In genomic region chr5:100576217-100576751, GRCh38 we compare ENCODE assay signal across 30 cellular contexts. TPM values are rescaled to one million over a fixed set of nuclear protein-coding genes. Genes with fewer than 3 reads are reported as not detected.
DNase-seq lines count a peak whose midpoint lies in the region; ATAC-seq and TF ChIP-seq lines count a peak whose summit lies in the region.
"Had no signal": no experiment of that assay in that cellular context is flagged by ENCODE, and none has a peak within 500 bp of the region (broad histone marks: within the 10 kb centered on the region; RNA-seq: fewer than 3 reads in every experiment).

No MANE protein-coding gene starts in this region.

- no peaks in the 10 kb centered on the region for H3K27me3 ChIP-seq in skeletal muscle tissue (ENCODE audit: control insufficient read depth in 3 of 3, insufficient read depth in 3 of 3, low read length in 3 of 3)
- H3K27me3 ChIP-seq: sigmoid colon, SJCRH30, testis, uterus had no signal

- TF ChIP-seq CTCF in fibroblast of mammary gland (conservative IDR thresholded peaks at IDR 0.05; ENCODE audit: control insufficient read depth, insufficient read depth, low read depth, low read length) = no peak

- peak; percentile 3 for DNase-seq in DMS 273 (lab: John Stamatoyannopoulos, UW; ENCODE audit: unreplicated experiment)
- no peak for DNase-seq in DMS 273 treated with DMSO at 0.1 percent for 48 hours (lab: John Stamatoyannopoulos, UW)
- peak; percentile 16 for DNase-seq in SK-N-MC (ENCODE audit: low read depth, low spot score)
- peak; percentile 40 for DNase-seq in fibroblast of mammary gland (ENCODE audit: low read depth)
- DNase-seq in G401 (ENCODE audit: low spot score) = no peak
- DNase-seq: activated CD4-positive, alpha-beta memory T cell treated with anti-CD3 and anti-CD28 coated beads for 36 hours; activated CD4-positive, CD25-positive, alpha-beta regulatory T cell; activated CD8-positive, alpha-beta memory T cell treated with anti-CD3 and anti-CD28 coated beads, Interleukin-2, amount 50 U/mL, for 4 hours; activated naive CD4-positive, alpha-beta T cell treated with anti-CD3 and anti-CD28 coated beads, Interleukin-2, amount 50 U/mL, for 16 hours; anterior cingulate cortex; Calu3; caudate nucleus; cortex of kidney; H9; head of caudate nucleus; kidney glomerular epithelial cell; NCI-H2081; NCI-H345; sigmoid colon; SJCRH30; stimulated activated CD4-positive, alpha-beta T cell treated with anti-CD3 and anti-CD28 coated beads, Interleukin-15, amount 100 ng/mL, for 24 hours; stimulated activated naive CD4-positive, alpha-beta T cell; T-helper 1 cell; testis; uterus had no signal

- in situ Hi-C loops in G401 (cut with HindIII; ENCODE audit: low sequenced_read_pairs) = no loop called here

- H3K9ac ChIP-seq in SK-N-MC (ENCODE audit: insufficient read length) = no peak overlapping the region
- H3K9ac ChIP-seq in skeletal muscle tissue (ENCODE audit: low read depth in 1 of 3, low read length in 3 of 3) = no peak overlapping the region

- H3K4me3 ChIP-seq in SK-N-MC (peak overlapping the region; percentile 17; the same call in 1 of the 2 replicates), fibroblast of mammary gland (ENCODE audit: control insufficient read depth, low read depth, low read length) (no peak overlapping the region), skeletal muscle tissue (ENCODE audit: low read length in 3 of 3) (no peak overlapping the region)
- H3K4me3 ChIP-seq: K562, sigmoid colon, SJCRH30, testis, uterus had no signal

- ATAC-seq in GM21526 (IDR thresholded peaks at IDR 0.05; ENCODE audit: low FRiP score, unreplicated experiment) = no peak
- ATAC-seq in HG02678 (IDR thresholded peaks at IDR 0.05; ENCODE audit: unreplicated experiment) = no peak
- ATAC-seq: K562 had no signal

- peak overlapping the region; percentile 58 for H3K27ac ChIP-seq in SK-N-MC
- H3K27ac ChIP-seq in skeletal muscle tissue (ENCODE audit: low read depth, low read length) = peak overlapping the region; percentile 63
- H3K27ac ChIP-seq: 22Rv1, sigmoid colon, SJCRH30 had no signal

- H3K9me3 ChIP-seq in SK-N-MC (ENCODE audit: low read depth, low read length) (no peaks in the 10 kb centered on the region), skeletal muscle tissue (ENCODE audit: control insufficient read depth in 3 of 3, low read length in 3 of 3) (no peaks in the 10 kb centered on the region)
- H3K9me3 ChIP-seq: sigmoid colon, testis, uterus had no signal

- no peaks in the 10 kb centered on the region for H3K4me1 ChIP-seq in skeletal muscle tissue (ENCODE audit: control insufficient read depth in 3 of 3, insufficient read depth in 3 of 3, low read length in 3 of 3)
- H3K4me1 ChIP-seq: testis, uterus had no signal

- H3K36me3 ChIP-seq in SK-N-MC (ENCODE audit: insufficient read depth, low read length) = no peaks in the 10 kb centered on the region
- peaks cover 0 to 4% (median 0%) of the 10 kb centered on the region in 3 donors for H3K36me3 ChIP-seq in skeletal muscle tissue (ENCODE audit: control insufficient read depth in 3 of 3, insufficient read depth in 3 of 3, low read length in 3 of 3)
- H3K36me3 ChIP-seq: uterus had no signal

RNA-seq across cellular contexts. Expression of gene FAM174A, which starts 41.1 kb away (rescaled TPM):
- total RNA-seq in skeletal muscle tissue = 20.9 TPM
- total RNA-seq in G401 (2014; rRNA removed; shearing (Covaris generic)) = 6.1 and 13.5 TPM in 2 replicates

Comparison
In these comparisons a context has a peak if more than half of its experiments do, and no peak if none do; other contexts are left out.
1. DNase-seq: peak in DMS 273 (single experiment), SK-N-MC (single experiment) and fibroblast of mammary gland (single experiment); none in DMS 273 treated with DMSO at 0.1 percent for 48 hours (single experiment) and G401 (single experiment).